16 cellular contexts compared by ENCODE assay signal in genomic region chr2:38380397-38381130, GRCh38. TPM values are rescaled to one million over a fixed set of nuclear protein-coding genes. Genes with fewer than 3 reads are reported as not detected.
A peak's percentile ranks its signal among the peaks of the same experiment; 100 is the strongest.
DNase-seq lines count a peak whose midpoint lies in the region; ATAC-seq lines count a peak whose summit lies in the region.
"Had no signal": no experiment of that assay in that cellular context is flagged by ENCODE, and none has a peak within 500 bp of the region (broad histone marks: within the 10 kb centered on the region; RNA-seq: fewer than 3 reads in every experiment).

No MANE protein-coding gene starts in this region.

- peaks cover 37% of the 10 kb centered on the region for H3K4me1 Mint-ChIP-seq in activated CD4-positive, alpha-beta memory T cell treated with anti-CD3 and anti-CD28 coated beads, Interleukin-2, amount 10 ng/mL, durations not matched to agents 7 days and 5 days
- H3K4me1 Mint-ChIP-seq in activated CD4-positive, alpha-beta memory T cell treated with anti-CD3 and anti-CD28 coated beads for 36 hours (ENCODE audit: low read depth), result peaks cover 33% of the 10 kb centered on the region
- H3K4me1 Mint-ChIP-seq in activated T-helper 2 cell treated with anti-CD3 and anti-CD28 coated beads, Interferon-gamma antibody, Interleukin-2, Interleukin-4, amounts not matched to agents 10 μg/mL and 5 μg/mL and 100 μg/mL, durations not matched to agents 14 hours and 24 hours and 36 hours (ENCODE audit: low read depth), result peaks cover 37% of the 10 kb centered on the region

- no peak overlapping the region for H3K9ac ChIP-seq in neuronal stem cell (ENCODE audit: low read depth, low read length, poor library complexity)

- H2AK5ac ChIP-seq in neuronal stem cell (ENCODE audit: low read depth, low read length), result no peak overlapping the region

- no CpG with 5 or more reads among the region's 10 CpGs for WGBS in neuronal stem cell (ENCODE audit: extremely low coverage in 2 of 2, insufficient read length in 2 of 2, insufficient replicate concordance in 1 of 2), 2 donors

- H3K27ac Mint-ChIP-seq in activated CD4-positive, alpha-beta memory T cell treated with anti-CD3 and anti-CD28 coated beads, Interleukin-2, amount 10 ng/mL, durations not matched to agents 7 days and 5 days, result peak overlapping the region; percentile 45
- no peak overlapping the region for H3K27ac Mint-ChIP-seq in activated CD4-positive, alpha-beta memory T cell treated with anti-CD3 and anti-CD28 coated beads for 36 hours
- peak overlapping the region; percentile 48 for H3K27ac Mint-ChIP-seq in activated T-helper 2 cell treated with anti-CD3 and anti-CD28 coated beads, Interferon-gamma antibody, Interleukin-2, Interleukin-4, amounts not matched to agents 10 μg/mL and 5 μg/mL and 100 μg/mL, durations not matched to agents 14 hours and 24 hours and 36 hours

- H3K36me3 Mint-ChIP-seq in activated CD4-positive, alpha-beta memory T cell treated with anti-CD3 and anti-CD28 coated beads, Interleukin-2, amount 10 ng/mL, durations not matched to agents 7 days and 5 days (ENCODE audit: low read depth), result no peaks in the 10 kb centered on the region
- no peaks in the 10 kb centered on the region for H3K36me3 Mint-ChIP-seq in activated CD4-positive, alpha-beta memory T cell treated with anti-CD3 and anti-CD28 coated beads for 36 hours
- H3K36me3 Mint-ChIP-seq in activated T-helper 2 cell treated with anti-CD3 and anti-CD28 coated beads, Interferon-gamma antibody, Interleukin-2, Interleukin-4, amounts not matched to agents 10 μg/mL and 5 μg/mL and 100 μg/mL, durations not matched to agents 14 hours and 24 hours and 36 hours (ENCODE audit: low read depth), result peaks cover 4% of the 10 kb centered on the region

- H3K9me3 Mint-ChIP-seq in activated CD4-positive, alpha-beta memory T cell treated with anti-CD3 and anti-CD28 coated beads, Interleukin-2, amount 10 ng/mL, durations not matched to agents 7 days and 5 days, result no peaks in the 10 kb centered on the region
- no peaks in the 10 kb centered on the region for H3K9me3 Mint-ChIP-seq in activated CD4-positive, alpha-beta memory T cell treated with anti-CD3 and anti-CD28 coated beads for 36 hours
- no peaks in the 10 kb centered on the region for H3K9me3 Mint-ChIP-seq in activated T-helper 2 cell treated with anti-CD3 and anti-CD28 coated beads, Interferon-gamma antibody, Interleukin-2, Interleukin-4, amounts not matched to agents 10 μg/mL and 5 μg/mL and 100 μg/mL, durations not matched to agents 14 hours and 24 hours and 36 hours
- H3K9me3 Mint-ChIP-seq: H9 had no signal

- H2BK15ac ChIP-seq in neuronal stem cell (ENCODE audit: low read length), result no peak overlapping the region

- H3K79me1 ChIP-seq in neuronal stem cell (ENCODE audit: low read depth, low read length), result peaks cover 9% of the 10 kb centered on the region

- H3K27me3 Mint-ChIP-seq in activated CD4-positive, alpha-beta memory T cell treated with anti-CD3 and anti-CD28 coated beads, Interleukin-2, amount 10 ng/mL, durations not matched to agents 7 days and 5 days, result peaks cover 1% of the 10 kb centered on the region
- no peaks in the 10 kb centered on the region for H3K27me3 Mint-ChIP-seq in activated CD4-positive, alpha-beta memory T cell treated with anti-CD3 and anti-CD28 coated beads for 36 hours
- no peaks in the 10 kb centered on the region for H3K27me3 Mint-ChIP-seq in activated T-helper 2 cell treated with anti-CD3 and anti-CD28 coated beads, Interferon-gamma antibody, Interleukin-2, Interleukin-4, amounts not matched to agents 10 μg/mL and 5 μg/mL and 100 μg/mL, durations not matched to agents 14 hours and 24 hours and 36 hours (ENCODE audit: low read depth)

- ATAC-seq in GM18873 (IDR thresholded peaks at IDR 0.05; ENCODE audit: low FRiP score, unreplicated experiment), result no peak
- ATAC-seq in GM18909 (IDR thresholded peaks at IDR 0.05; ENCODE audit: poor library complexity, unreplicated experiment), result no peak
- ATAC-seq: body of pancreas had no signal

- no peak for DNase-seq in activated CD4-positive, alpha-beta memory T cell treated with anti-CD3 and anti-CD28 coated beads, Interleukin-2, amount 10 ng/mL, durations not matched to agents 7 days and 5 days
- DNase-seq in activated CD4-positive, alpha-beta memory T cell treated with anti-CD3 and anti-CD28 coated beads for 36 hours, result no peak
- DNase-seq in MV-4-11 (lab: John Stamatoyannopoulos, UW) (peak; percentile 86), neuronal stem cell (ENCODE audit: low spot score) (no peak), hepatic stellate cell (ENCODE audit: low spot score) (no peak)
- no peak for DNase-seq in activated T-helper 2 cell treated with anti-CD3 and anti-CD28 coated beads, Interferon-gamma antibody, Interleukin-2, Interleukin-4, amounts not matched to agents 10 μg/mL and 5 μg/mL and 100 μg/mL, durations not matched to agents 14 hours and 24 hours and 36 hours (ENCODE audit: low spot score)
- DNase-seq: activated T-cell treated with anti-CD3 and anti-CD28 coated beads for 4 hours, DMS79 treated with DMSO at 0.1 percent for 48 hours, H9, left ventricle myocardium inferior, NCI-H1694, occipital lobe had no signal

- no peak overlapping the region for H2BK12ac ChIP-seq in neuronal stem cell (ENCODE audit: low read length)

- no peak overlapping the region for H3K4me2 ChIP-seq in neuronal stem cell (ENCODE audit: insufficient read depth, low read length, poor library complexity, severe bottlenecking)
- H3K4me2 ChIP-seq: hepatocyte had no signal

- H3K27me3 ChIP-seq in neuronal stem cell (ENCODE audit: control insufficient read depth in 3 of 3, insufficient read depth in 3 of 3, low read depth in 1 of 3, low read length in 3 of 3), result no peaks in the 10 kb centered on the region
- H3K27me3 ChIP-seq: body of pancreas, hepatocyte had no signal

- POLR2A ChIA-PET in activated CD4-positive, alpha-beta memory T cell treated with anti-CD3 and anti-CD28 coated beads, Interleukin-2, amount 10 ng/mL, durations not matched to agents 7 days and 5 days (lab: Charles Lee), result interaction anchor here (1.1 to 1.2 kb wide), 2 partner anchors 8 to 371 kb away, joined by 3 to 5 read pairs; partner anchors contain the start of gene SRSF7
- POLR2A ChIA-PET in activated CD4-positive, alpha-beta memory T cell treated with anti-CD3 and anti-CD28 coated beads for 36 hours (lab: Charles Lee), result interaction anchor here (0.8 kb wide), 1 partner anchor 20 kb away, joined by 3 read pairs; no protein-coding TSS in a partner anchor

- intact Hi-C loops in activated CD4-positive, alpha-beta memory T cell treated with anti-CD3 and anti-CD28 coated beads for 36 hours (cut with micrococcal nuclease), result no loop called here
- intact Hi-C loops in activated T-helper 2 cell treated with anti-CD3 and anti-CD28 coated beads, Interferon-gamma antibody, Interleukin-2, Interleukin-4, amounts not matched to agents 10 μg/mL and 5 μg/mL and 100 μg/mL, durations not matched to agents 14 hours and 24 hours and 36 hours (cut with micrococcal nuclease), result no loop called here

- H3K4me3 Mint-ChIP-seq in activated CD4-positive, alpha-beta memory T cell treated with anti-CD3 and anti-CD28 coated beads, Interleukin-2, amount 10 ng/mL, durations not matched to agents 7 days and 5 days, result peak overlapping the region; percentile 11
- H3K4me3 Mint-ChIP-seq in activated CD4-positive, alpha-beta memory T cell treated with anti-CD3 and anti-CD28 coated beads for 36 hours, result no peak overlapping the region
- H3K4me3 Mint-ChIP-seq in activated T-helper 2 cell treated with anti-CD3 and anti-CD28 coated beads, Interferon-gamma antibody, Interleukin-2, Interleukin-4, amounts not matched to agents 10 μg/mL and 5 μg/mL and 100 μg/mL, durations not matched to agents 14 hours and 24 hours and 36 hours (ENCODE audit: low read depth), result peak overlapping the region; percentile 11
- H3K4me3 Mint-ChIP-seq: H9 had no signal

- no peak overlapping the region for H3K4me3 ChIP-seq in neuronal stem cell (ENCODE audit: low read length in 2 of 2)
- H3K4me3 ChIP-seq: body of pancreas, hepatocyte, left ventricle myocardium inferior had no signal

- H2BK120ac ChIP-seq in neuronal stem cell (ENCODE audit: low read depth, low read length), result no peak overlapping the region

- no peak overlapping the region for H3K27ac ChIP-seq in neuronal stem cell (replicated peaks; ENCODE audit: low read length)
- H3K27ac ChIP-seq: body of pancreas, hepatocyte, left ventricle myocardium inferior had no signal

- peak overlapping the region; percentile 38 for H2AFZ ChIP-seq in neuronal stem cell (ENCODE audit: low read length)
- H2AFZ ChIP-seq: hepatocyte had no signal

- no peak overlapping the region for H3K14ac ChIP-seq in neuronal stem cell (ENCODE audit: low read length)

- H3K9me3 ChIP-seq in neuronal stem cell (replicated peaks in 1 of 2; ENCODE audit: control insufficient read depth in 2 of 2, insufficient read depth in 1 of 2, low read depth in 1 of 2, low read length in 2 of 2), result no peaks in the 10 kb centered on the region
- H3K9me3 ChIP-seq: body of pancreas, left ventricle myocardium inferior had no signal

- H3K18ac ChIP-seq in neuronal stem cell (ENCODE audit: low read length), result no peak overlapping the region

- H3K23ac ChIP-seq in neuronal stem cell (ENCODE audit: low read depth, low read length, poor library complexity), result no peak overlapping the region

- no peak overlapping the region for H4K91ac ChIP-seq in neuronal stem cell (ENCODE audit: low read depth, low read length, poor library complexity)

- no peak overlapping the region for H3K4ac ChIP-seq in neuronal stem cell (ENCODE audit: low read length)

- H3K36me3 ChIP-seq in neuronal stem cell (replicated peaks in 1 of 2; ENCODE audit: control insufficient read depth in 2 of 2, insufficient read depth in 2 of 2, low read length in 2 of 2), result no peaks in the 10 kb centered on the region
- H3K36me3 ChIP-seq: left ventricle myocardium inferior had no signal

- no peak overlapping the region for H4K8ac ChIP-seq in neuronal stem cell (ENCODE audit: low read depth, low read length)

- H2BK5ac ChIP-seq in neuronal stem cell (ENCODE audit: low read length), result no peak overlapping the region

- H3K4me1 ChIP-seq in neuronal stem cell (ENCODE audit: control insufficient read depth in 2 of 2, insufficient read depth in 1 of 2, low read depth in 1 of 2, low read length in 2 of 2), result peaks cover 3 to 4% of the 10 kb centered on the region in 2 donors

- CTCF ChIA-PET in activated CD4-positive, alpha-beta memory T cell treated with anti-CD3 and anti-CD28 coated beads, Interleukin-2, amount 10 ng/mL, durations not matched to agents 7 days and 5 days (lab: Charles Lee), result no interaction called here
- CTCF ChIA-PET in activated CD4-positive, alpha-beta memory T cell treated with anti-CD3 and anti-CD28 coated beads for 36 hours (lab: Charles Lee), result no interaction called here

RNA-seq across cellular contexts. Expression of gene ATL2, which starts 3.5 kb away (rescaled TPM):
- 10 to 100 TPM; 47.9 to 51.9 TPM for total RNA-seq in activated CD4-positive, alpha-beta memory T cell treated with anti-CD3 and anti-CD28 coated beads, Interleukin-2, amount 10 ng/mL, durations not matched to agents 7 days and 5 days
- total RNA-seq in activated CD4-positive, alpha-beta memory T cell treated with anti-CD3 and anti-CD28 coated beads for 36 hours, result 10 to 100 TPM; 51.3 to 53.9 TPM
- total RNA-seq in activated T-helper 2 cell treated with anti-CD3 and anti-CD28 coated beads, Interferon-gamma antibody, Interleukin-2, Interleukin-4, amounts not matched to agents 10 μg/mL and 5 μg/mL and 100 μg/mL, durations not matched to agents 14 hours and 24 hours and 36 hours, result 57.1 and 57.7 TPM in 2 replicates
- polyA plus RNA-seq in neuronal stem cell (2013, experiment 1 of 2), result 41.0 TPM
- 41.3 TPM for polyA plus RNA-seq in neuronal stem cell (2013, experiment 2 of 2)
